Comparison of ENCODE assay signal across 10 cellular contexts in the genomic region with DNA sequence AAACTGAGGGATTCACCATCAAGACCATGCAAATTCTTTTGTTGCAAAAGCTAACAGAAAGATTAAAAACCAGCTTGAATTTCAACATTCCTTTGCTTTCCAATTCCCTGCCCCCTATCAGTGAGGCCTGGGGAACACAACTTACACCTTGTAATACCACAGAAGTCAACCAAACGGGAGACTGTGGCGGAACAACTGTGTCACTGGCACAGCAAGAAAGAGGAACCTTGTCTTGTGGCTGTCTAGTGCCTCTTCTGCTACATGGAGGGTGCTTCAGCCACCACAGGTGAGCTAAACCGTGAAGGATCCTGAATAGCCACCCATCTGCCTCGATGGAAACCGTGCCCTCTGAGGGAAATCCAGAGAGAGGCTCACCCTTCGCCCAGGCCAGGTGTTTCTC. TPM values are rescaled to one million over a fixed set of nuclear protein-coding genes. Genes with fewer than 3 reads are reported as not detected.
DNase-seq lines count a peak whose midpoint lies in the region; ATAC-seq, FAIRE-seq and TF ChIP-seq lines count a peak whose summit lies in the region.
"Had no signal": no experiment of that assay in that cellular context is flagged by ENCODE, and none has a peak within 500 bp of the region (broad histone marks: within the 10 kb centered on the region; RNA-seq: fewer than 3 reads in every experiment).

No MANE protein-coding gene starts in this region.

- DNase-seq in GM19239 (ENCODE audit: insufficient read length, low spot score) (no peak), NB4 (ENCODE audit: low read depth) (peak; percentile 70), adipocyte (ENCODE audit: low read depth) (peak; percentile 19), progenitor cell of endocrine pancreas (ENCODE audit: low spot score, unreplicated experiment) (no peak), NCI-H187 (lab: John Stamatoyannopoulos, UW) (no peak), NCI-H774 (lab: John Stamatoyannopoulos, UW) (no peak)
- DNase-seq: H7; MG63; stimulated activated naive CD4-positive, alpha-beta T cell treated with Interleukin-2 at 50 U/mL for 16 hours had no signal

- peaks cover 12% of the 10 kb centered on the region for H3K36me3 Mint-ChIP-seq in progenitor cell of endocrine pancreas (ENCODE audit: insufficient read depth)

- ATAC-seq in GM18870 (IDR thresholded peaks at IDR 0.05; ENCODE audit: unreplicated experiment): no peak

- no peak for TF ChIP-seq CTCF in NB4 (IDR thresholded peaks at IDR 0.05; ENCODE audit: low read depth, low read length)
- no peak for TF ChIP-seq CTCF in progenitor cell of endocrine pancreas (IDR thresholded peaks at IDR 0.05; ENCODE audit: unreplicated experiment)

- no peak overlapping the region for H3K4me3 Mint-ChIP-seq in progenitor cell of endocrine pancreas (ENCODE audit: low read depth)

- peaks cover 59% of the 10 kb centered on the region for H3K4me1 Mint-ChIP-seq in progenitor cell of endocrine pancreas (ENCODE audit: low read depth)

- H3K9me3 ChIP-seq in adipocyte (ENCODE audit: control insufficient read depth, low read length): no peaks in the 10 kb centered on the region
- H3K9me3 ChIP-seq: MG63 had no signal

- peaks cover 5% of the 10 kb centered on the region for H3K9me3 Mint-ChIP-seq in progenitor cell of endocrine pancreas (ENCODE audit: low read depth)

- no peak overlapping the region for H3K9ac ChIP-seq in adipocyte (ENCODE audit: low read length)

- no peak overlapping the region for H3K4me3 ChIP-seq in NB4 (ENCODE audit: low read depth, low read length)
- H3K4me3 ChIP-seq in adipocyte (ENCODE audit: low read length): no peak overlapping the region
- H3K4me3 ChIP-seq: MG63 had no signal

- no peaks in the 10 kb centered on the region for H3K27me3 Mint-ChIP-seq in progenitor cell of endocrine pancreas

- FAIRE-seq in GM19239 (lab: Jason Lieb, UNC): peak; percentile 63

- H3K36me3 ChIP-seq in adipocyte (ENCODE audit: control insufficient read depth, insufficient read depth, low read length, severe bottlenecking): peaks cover 7% of the 10 kb centered on the region

- no peak for TF ChIP-seq POLR2A in NB4 (IDR thresholded peaks at IDR 0.05; ENCODE audit: extremely low read depth, insufficient read length)

- no peaks in the 10 kb centered on the region for H3K27me3 ChIP-seq in adipocyte (replicated peaks; ENCODE audit: control insufficient read depth, insufficient read depth, low read length)
- H3K27me3 ChIP-seq: MG63 had no signal

- peaks cover 21% of the 10 kb centered on the region for H3K4me1 ChIP-seq in adipocyte (ENCODE audit: control insufficient read depth, insufficient read depth, low read length)

- peak overlapping the region; percentile 94 for H3K27ac Mint-ChIP-seq in progenitor cell of endocrine pancreas

RNA-seq across cellular contexts. Expression of gene CCDC12, which starts 11.4 kb away (rescaled TPM):
- 62.3 and 64.3 TPM in 2 replicates for total RNA-seq in progenitor cell of endocrine pancreas

RNA-seq across cellular contexts. Expression of gene NBEAL2, which starts 14.3 kb away (rescaled TPM):
- 292 and 320 TPM in 2 replicates for total RNA-seq in progenitor cell of endocrine pancreas

Comparison
In these comparisons a context has a peak if more than half of its experiments do, and no peak if none do; other contexts are left out.
1. DNase-seq: peak in NB4 (single experiment) and adipocyte (single experiment); none in GM19239 (single experiment), progenitor cell of endocrine pancreas (single experiment), NCI-H187 (0 of 2) and NCI-H774 (single experiment).